In the genomic region with DNA sequence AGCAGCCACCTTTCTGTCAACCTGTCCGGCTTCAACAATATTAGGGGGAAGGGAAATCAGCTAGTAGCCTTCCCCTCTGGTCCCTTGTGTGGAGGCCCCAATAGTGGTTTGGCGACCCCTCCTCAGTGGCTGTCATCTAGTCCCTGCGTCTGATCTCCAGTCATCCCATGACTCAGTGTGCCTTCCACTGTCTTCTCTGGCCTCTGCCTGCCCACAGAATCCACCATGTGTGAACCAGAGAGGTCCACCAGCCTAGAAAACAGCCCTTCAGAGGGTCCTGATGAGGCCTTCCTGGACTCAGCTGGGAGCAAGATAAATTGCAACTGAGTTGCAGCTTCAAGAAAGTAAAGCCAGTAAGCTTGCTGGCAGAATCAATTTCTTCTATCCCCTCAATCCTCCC, we compare ENCODE assay signal across 1 cellular context.
TF ChIP-seq lines count a peak whose summit lies in the region.

No MANE protein-coding gene starts in this region.

TF ChIP-seq in GM23338, 12 proteins besides CTCF, POLR2A, EP300 and RAD21 (continued from another document):
- TF ChIP-seq, protein P1, sequence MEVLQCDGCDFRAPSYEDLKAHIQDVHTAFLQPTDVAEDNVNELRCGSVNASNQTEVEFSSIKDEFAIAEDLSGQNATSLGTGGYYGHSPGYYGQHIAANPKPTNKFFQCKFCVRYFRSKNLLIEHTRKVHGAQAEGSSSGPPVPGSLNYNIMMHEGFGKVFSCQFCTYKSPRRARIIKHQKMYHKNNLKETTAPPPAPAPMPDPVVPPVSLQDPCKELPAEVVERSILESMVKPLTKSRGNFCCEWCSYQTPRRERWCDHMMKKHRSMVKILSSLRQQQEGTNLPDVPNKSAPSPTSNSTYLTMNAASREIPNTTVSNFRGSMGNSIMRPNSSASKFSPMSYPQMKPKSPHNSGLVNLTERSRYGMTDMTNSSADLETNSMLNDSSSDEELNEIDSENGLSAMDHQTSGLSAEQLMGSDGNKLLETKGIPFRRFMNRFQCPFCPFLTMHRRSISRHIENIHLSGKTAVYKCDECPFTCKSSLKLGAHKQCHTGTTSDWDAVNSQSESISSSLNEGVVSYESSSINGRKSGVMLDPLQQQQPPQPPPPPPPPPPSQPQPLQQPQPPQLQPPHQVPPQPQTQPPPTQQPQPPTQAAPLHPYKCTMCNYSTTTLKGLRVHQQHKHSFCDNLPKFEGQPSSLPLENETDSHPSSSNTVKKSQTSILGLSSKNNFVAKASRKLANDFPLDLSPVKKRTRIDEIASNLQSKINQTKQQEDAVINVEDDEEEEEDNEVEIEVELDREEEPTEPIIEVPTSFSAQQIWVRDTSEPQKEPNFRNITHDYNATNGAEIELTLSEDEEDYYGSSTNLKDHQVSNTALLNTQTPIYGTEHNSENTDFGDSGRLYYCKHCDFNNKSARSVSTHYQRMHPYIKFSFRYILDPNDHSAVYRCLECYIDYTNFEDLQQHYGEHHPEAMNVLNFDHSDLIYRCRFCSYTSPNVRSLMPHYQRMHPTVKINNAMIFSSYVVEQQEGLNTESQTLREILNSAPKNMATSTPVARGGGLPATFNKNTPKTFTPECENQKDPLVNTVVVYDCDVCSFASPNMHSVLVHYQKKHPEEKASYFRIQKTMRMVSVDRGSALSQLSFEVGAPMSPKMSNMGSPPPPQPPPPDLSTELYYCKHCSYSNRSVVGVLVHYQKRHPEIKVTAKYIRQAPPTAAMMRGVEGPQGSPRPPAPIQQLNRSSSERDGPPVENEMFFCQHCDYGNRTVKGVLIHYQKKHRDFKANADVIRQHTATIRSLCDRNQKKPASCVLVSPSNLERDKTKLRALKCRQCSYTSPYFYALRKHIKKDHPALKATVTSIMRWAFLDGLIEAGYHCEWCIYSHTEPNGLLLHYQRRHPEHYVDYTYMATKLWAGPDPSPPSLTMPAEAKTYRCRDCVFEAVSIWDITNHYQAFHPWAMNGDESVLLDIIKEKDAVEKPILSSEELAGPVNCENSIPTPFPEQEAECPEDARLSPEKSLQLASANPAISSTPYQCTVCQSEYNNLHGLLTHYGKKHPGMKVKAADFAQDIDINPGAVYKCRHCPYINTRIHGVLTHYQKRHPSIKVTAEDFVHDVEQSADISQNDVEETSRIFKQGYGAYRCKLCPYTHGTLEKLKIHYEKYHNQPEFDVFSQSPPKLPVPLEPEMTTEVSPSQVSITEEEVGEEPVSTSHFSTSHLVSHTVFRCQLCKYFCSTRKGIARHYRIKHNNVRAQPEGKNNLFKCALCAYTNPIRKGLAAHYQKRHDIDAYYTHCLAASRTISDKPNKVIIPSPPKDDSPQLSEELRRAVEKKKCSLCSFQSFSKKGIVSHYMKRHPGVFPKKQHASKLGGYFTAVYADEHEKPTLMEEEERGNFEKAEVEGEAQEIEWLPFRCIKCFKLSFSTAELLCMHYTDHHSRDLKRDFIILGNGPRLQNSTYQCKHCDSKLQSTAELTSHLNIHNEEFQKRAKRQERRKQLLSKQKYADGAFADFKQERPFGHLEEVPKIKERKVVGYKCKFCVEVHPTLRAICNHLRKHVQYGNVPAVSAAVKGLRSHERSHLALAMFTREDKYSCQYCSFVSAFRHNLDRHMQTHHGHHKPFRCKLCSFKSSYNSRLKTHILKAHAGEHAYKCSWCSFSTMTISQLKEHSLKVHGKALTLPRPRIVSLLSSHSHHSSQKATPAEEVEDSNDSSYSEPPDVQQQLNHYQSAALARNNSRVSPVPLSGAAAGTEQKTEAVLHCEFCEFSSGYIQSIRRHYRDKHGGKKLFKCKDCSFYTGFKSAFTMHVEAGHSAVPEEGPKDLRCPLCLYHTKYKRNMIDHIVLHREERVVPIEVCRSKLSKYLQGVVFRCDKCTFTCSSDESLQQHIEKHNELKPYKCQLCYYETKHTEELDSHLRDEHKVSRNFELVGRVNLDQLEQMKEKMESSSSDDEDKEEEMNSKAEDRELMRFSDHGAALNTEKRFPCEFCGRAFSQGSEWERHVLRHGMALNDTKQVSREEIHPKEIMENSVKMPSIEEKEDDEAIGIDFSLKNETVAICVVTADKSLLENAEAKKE (CRISPR knock-in tag; IDR thresholded peaks at IDR 0.05): no peak
- TF ChIP-seq EZH2 (IDR thresholded peaks at IDR 0.05; ENCODE audit: low read depth, unreplicated experiment): no peak
- no peak for TF ChIP-seq STAT1 (IDR thresholded peaks at IDR 0.05; ENCODE audit: unreplicated experiment)
- no peak for TF ChIP-seq POLR2AphosphoS5 (IDR thresholded peaks at IDR 0.05; ENCODE audit: low read depth)
- TF ChIP-seq ZNF114 (CRISPR knock-in tag; IDR thresholded peaks at IDR 0.05): no peak
- TF ChIP-seq, protein P2, sequence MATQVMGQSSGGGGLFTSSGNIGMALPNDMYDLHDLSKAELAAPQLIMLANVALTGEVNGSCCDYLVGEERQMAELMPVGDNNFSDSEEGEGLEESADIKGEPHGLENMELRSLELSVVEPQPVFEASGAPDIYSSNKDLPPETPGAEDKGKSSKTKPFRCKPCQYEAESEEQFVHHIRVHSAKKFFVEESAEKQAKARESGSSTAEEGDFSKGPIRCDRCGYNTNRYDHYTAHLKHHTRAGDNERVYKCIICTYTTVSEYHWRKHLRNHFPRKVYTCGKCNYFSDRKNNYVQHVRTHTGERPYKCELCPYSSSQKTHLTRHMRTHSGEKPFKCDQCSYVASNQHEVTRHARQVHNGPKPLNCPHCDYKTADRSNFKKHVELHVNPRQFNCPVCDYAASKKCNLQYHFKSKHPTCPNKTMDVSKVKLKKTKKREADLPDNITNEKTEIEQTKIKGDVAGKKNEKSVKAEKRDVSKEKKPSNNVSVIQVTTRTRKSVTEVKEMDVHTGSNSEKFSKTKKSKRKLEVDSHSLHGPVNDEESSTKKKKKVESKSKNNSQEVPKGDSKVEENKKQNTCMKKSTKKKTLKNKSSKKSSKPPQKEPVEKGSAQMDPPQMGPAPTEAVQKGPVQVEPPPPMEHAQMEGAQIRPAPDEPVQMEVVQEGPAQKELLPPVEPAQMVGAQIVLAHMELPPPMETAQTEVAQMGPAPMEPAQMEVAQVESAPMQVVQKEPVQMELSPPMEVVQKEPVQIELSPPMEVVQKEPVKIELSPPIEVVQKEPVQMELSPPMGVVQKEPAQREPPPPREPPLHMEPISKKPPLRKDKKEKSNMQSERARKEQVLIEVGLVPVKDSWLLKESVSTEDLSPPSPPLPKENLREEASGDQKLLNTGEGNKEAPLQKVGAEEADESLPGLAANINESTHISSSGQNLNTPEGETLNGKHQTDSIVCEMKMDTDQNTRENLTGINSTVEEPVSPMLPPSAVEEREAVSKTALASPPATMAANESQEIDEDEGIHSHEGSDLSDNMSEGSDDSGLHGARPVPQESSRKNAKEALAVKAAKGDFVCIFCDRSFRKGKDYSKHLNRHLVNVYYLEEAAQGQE (IDR thresholded peaks at IDR 0.05; ENCODE audit: unreplicated experiment): no peak
